1 cellular context compared by ENCODE assay signal in the genomic region with DNA sequence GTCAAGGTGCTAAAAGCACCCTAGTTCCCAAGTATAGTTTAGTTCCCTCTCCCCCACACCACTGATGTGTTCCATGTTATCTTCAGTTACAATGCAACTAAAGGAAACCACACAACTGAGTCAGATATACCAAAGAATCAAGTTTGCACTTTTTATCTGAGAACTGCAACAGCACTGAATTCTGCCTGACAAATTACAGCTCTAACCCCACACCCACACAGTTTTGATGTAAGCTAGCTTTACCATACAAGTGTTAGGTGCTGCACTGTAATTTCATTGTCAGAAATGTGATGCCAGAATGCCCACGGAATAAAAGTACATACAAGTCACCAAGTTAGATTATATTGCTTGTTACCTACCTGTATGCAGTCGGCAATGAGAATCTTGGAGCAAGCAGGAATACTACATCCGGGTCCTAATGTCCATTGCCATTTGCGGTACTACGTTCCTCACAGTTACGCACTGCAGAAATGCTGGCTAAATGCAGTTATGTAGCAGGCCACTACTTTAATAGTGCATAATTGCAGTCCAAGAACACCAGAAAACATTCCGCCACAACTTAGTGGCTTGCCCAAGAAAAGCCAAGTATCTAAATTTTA.
TF ChIP-seq lines count a peak whose summit lies in the region.

No MANE protein-coding gene starts in this region.

TF ChIP-seq in K562, 482 proteins besides CTCF, POLR2A, EP300 and RAD21 (continued from another document and continues in another):
- TF ChIP-seq, protein P1, sequence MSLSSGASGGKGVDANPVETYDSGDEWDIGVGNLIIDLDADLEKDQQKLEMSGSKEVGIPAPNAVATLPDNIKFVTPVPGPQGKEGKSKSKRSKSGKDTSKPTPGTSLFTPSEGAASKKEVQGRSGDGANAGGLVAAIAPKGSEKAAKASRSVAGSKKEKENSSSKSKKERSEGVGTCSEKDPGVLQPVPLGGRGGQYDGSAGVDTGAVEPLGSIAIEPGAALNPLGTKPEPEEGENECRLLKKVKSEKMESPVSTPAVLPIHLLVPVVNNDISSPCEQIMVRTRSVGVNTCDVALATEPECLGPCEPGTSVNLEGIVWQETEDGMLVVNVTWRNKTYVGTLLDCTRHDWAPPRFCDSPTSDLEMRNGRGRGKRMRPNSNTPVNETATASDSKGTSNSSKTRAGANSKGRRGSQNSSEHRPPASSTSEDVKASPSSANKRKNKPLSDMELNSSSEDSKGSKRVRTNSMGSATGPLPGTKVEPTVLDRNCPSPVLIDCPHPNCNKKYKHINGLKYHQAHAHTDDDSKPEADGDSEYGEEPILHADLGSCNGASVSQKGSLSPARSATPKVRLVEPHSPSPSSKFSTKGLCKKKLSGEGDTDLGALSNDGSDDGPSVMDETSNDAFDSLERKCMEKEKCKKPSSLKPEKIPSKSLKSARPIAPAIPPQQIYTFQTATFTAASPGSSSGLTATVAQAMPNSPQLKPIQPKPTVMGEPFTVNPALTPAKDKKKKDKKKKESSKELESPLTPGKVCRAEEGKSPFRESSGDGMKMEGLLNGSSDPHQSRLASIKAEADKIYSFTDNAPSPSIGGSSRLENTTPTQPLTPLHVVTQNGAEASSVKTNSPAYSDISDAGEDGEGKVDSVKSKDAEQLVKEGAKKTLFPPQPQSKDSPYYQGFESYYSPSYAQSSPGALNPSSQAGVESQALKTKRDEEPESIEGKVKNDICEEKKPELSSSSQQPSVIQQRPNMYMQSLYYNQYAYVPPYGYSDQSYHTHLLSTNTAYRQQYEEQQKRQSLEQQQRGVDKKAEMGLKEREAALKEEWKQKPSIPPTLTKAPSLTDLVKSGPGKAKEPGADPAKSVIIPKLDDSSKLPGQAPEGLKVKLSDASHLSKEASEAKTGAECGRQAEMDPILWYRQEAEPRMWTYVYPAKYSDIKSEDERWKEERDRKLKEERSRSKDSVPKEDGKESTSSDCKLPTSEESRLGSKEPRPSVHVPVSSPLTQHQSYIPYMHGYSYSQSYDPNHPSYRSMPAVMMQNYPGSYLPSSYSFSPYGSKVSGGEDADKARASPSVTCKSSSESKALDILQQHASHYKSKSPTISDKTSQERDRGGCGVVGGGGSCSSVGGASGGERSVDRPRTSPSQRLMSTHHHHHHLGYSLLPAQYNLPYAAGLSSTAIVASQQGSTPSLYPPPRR (CRISPR knock-in tag; IDR thresholded peaks at IDR 0.05; ENCODE audit: borderline replicate concordance) = no peak
- TF ChIP-seq, protein P2, sequence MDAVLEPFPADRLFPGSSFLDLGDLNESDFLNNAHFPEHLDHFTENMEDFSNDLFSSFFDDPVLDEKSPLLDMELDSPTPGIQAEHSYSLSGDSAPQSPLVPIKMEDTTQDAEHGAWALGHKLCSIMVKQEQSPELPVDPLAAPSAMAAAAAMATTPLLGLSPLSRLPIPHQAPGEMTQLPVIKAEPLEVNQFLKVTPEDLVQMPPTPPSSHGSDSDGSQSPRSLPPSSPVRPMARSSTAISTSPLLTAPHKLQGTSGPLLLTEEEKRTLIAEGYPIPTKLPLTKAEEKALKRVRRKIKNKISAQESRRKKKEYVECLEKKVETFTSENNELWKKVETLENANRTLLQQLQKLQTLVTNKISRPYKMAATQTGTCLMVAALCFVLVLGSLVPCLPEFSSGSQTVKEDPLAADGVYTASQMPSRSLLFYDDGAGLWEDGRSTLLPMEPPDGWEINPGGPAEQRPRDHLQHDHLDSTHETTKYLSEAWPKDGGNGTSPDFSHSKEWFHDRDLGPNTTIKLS (IDR thresholded peaks at IDR 0.05; ENCODE audit: borderline replicate concordance, low read depth) = no peak
- TF ChIP-seq ZNF217 (CRISPR knock-in tag; IDR thresholded peaks at IDR 0.05) = no peak
- TF ChIP-seq SPI1 (IDR thresholded peaks at IDR 0.05; ENCODE audit: borderline replicate concordance, low read depth, low read length) = no peak
- TF ChIP-seq FIP1L1 (IDR thresholded peaks at IDR 0.05; ENCODE audit: low read depth, low read length, poor library complexity, severe bottlenecking) = no peak
- TF ChIP-seq, protein P3, sequence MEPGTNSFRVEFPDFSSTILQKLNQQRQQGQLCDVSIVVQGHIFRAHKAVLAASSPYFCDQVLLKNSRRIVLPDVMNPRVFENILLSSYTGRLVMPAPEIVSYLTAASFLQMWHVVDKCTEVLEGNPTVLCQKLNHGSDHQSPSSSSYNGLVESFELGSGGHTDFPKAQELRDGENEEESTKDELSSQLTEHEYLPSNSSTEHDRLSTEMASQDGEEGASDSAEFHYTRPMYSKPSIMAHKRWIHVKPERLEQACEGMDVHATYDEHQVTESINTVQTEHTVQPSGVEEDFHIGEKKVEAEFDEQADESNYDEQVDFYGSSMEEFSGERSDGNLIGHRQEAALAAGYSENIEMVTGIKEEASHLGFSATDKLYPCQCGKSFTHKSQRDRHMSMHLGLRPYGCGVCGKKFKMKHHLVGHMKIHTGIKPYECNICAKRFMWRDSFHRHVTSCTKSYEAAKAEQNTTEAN (CRISPR knock-in tag; IDR thresholded peaks at IDR 0.05) = no peak
- no peak for TF ChIP-seq ZNF780A (CRISPR knock-in tag; IDR thresholded peaks at IDR 0.05)
- 0 out of 2 replicates have a peak, but pooled peaks have one; percentile 28 for TF ChIP-seq ZSCAN29 (IDR thresholded peaks at IDR 0.05)
- TF ChIP-seq, protein P4, sequence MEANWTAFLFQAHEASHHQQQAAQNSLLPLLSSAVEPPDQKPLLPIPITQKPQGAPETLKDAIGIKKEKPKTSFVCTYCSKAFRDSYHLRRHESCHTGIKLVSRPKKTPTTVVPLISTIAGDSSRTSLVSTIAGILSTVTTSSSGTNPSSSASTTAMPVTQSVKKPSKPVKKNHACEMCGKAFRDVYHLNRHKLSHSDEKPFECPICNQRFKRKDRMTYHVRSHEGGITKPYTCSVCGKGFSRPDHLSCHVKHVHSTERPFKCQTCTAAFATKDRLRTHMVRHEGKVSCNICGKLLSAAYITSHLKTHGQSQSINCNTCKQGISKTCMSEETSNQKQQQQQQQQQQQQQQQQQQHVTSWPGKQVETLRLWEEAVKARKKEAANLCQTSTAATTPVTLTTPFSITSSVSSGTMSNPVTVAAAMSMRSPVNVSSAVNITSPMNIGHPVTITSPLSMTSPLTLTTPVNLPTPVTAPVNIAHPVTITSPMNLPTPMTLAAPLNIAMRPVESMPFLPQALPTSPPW (CRISPR knock-in tag; IDR thresholded peaks at IDR 0.05) = no peak
- TF ChIP-seq ZNF76 (CRISPR knock-in tag; IDR thresholded peaks at IDR 0.05; ENCODE audit: borderline replicate concordance) = no peak
- TF ChIP-seq L3MBTL2 (IDR thresholded peaks at IDR 0.05) = no peak
- no peak for TF ChIP-seq RHOXF2B (CRISPR knock-in tag; conservative IDR thresholded peaks at IDR 0.05)
- peak; percentile 18 for TF ChIP-seq MEIS2 (IDR thresholded peaks at IDR 0.05; ENCODE audit: partially characterized antibody)
- no peak for TF ChIP-seq PRMT5 (CRISPR knock-in tag; IDR thresholded peaks at IDR 0.05)
- no peak for TF ChIP-seq CHD4 (IDR thresholded peaks at IDR 0.05; ENCODE audit: insufficient read depth, insufficient replicate concordance, low read depth, low read length, poor library complexity, severe bottlenecking)
- peak; percentile 17; the same call in 1 of the 2 replicates for TF ChIP-seq ILF3 (IDR thresholded peaks at IDR 0.05; ENCODE audit: borderline replicate concordance)
- no peak for TF ChIP-seq NR3C1 (CRISPR knock-in tag; IDR thresholded peaks at IDR 0.05)
- peak; percentile 20; the same call in 1 of the 2 replicates for TF ChIP-seq PML (IDR thresholded peaks at IDR 0.05; ENCODE audit: low read length)
- TF ChIP-seq, protein P5, sequence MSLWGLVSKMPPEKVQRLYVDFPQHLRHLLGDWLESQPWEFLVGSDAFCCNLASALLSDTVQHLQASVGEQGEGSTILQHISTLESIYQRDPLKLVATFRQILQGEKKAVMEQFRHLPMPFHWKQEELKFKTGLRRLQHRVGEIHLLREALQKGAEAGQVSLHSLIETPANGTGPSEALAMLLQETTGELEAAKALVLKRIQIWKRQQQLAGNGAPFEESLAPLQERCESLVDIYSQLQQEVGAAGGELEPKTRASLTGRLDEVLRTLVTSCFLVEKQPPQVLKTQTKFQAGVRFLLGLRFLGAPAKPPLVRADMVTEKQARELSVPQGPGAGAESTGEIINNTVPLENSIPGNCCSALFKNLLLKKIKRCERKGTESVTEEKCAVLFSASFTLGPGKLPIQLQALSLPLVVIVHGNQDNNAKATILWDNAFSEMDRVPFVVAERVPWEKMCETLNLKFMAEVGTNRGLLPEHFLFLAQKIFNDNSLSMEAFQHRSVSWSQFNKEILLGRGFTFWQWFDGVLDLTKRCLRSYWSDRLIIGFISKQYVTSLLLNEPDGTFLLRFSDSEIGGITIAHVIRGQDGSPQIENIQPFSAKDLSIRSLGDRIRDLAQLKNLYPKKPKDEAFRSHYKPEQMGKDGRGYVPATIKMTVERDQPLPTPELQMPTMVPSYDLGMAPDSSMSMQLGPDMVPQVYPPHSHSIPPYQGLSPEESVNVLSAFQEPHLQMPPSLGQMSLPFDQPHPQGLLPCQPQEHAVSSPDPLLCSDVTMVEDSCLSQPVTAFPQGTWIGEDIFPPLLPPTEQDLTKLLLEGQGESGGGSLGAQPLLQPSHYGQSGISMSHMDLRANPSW (CRISPR knock-in tag; IDR thresholded peaks at IDR 0.05) = no peak
- peak; percentile 43; the same call in 1 of the 2 replicates for TF ChIP-seq MYNN (IDR thresholded peaks at IDR 0.05)
- no peak for TF ChIP-seq MYNN (CRISPR knock-in tag; IDR thresholded peaks at IDR 0.05)
- TF ChIP-seq ZNF431 (CRISPR knock-in tag; IDR thresholded peaks at IDR 0.05) = no peak
- TF ChIP-seq, protein P6, sequence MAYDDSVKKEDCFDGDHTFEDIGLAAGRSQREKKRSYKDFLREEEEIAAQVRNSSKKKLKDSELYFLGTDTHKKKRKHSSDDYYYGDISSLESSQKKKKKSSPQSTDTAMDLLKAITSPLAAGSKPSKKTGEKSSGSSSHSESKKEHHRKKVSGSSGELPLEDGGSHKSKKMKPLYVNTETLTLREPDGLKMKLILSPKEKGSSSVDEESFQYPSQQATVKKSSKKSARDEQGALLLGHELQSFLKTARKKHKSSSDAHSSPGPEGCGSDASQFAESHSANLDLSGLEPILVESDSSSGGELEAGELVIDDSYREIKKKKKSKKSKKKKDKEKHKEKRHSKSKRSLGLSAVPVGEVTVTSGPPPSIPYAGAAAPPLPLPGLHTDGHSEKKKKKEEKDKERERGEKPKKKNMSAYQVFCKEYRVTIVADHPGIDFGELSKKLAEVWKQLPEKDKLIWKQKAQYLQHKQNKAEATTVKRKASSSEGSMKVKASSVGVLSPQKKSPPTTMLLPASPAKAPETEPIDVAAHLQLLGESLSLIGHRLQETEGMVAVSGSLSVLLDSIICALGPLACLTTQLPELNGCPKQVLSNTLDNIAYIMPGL (CRISPR knock-in tag; IDR thresholded peaks at IDR 0.05) = no peak
- no peak for TF ChIP-seq RFX5 (IDR thresholded peaks at IDR 0.05; ENCODE audit: low read depth, low read length)
- TF ChIP-seq DDX20 (tag; IDR thresholded peaks at IDR 0.05; ENCODE audit: low read depth) = no peak
- TF ChIP-seq KLF1 (tag; IDR thresholded peaks at IDR 0.05) = no peak
- TF ChIP-seq ATF7 (IDR thresholded peaks at IDR 0.05) = no peak
- TF ChIP-seq, protein P7, sequence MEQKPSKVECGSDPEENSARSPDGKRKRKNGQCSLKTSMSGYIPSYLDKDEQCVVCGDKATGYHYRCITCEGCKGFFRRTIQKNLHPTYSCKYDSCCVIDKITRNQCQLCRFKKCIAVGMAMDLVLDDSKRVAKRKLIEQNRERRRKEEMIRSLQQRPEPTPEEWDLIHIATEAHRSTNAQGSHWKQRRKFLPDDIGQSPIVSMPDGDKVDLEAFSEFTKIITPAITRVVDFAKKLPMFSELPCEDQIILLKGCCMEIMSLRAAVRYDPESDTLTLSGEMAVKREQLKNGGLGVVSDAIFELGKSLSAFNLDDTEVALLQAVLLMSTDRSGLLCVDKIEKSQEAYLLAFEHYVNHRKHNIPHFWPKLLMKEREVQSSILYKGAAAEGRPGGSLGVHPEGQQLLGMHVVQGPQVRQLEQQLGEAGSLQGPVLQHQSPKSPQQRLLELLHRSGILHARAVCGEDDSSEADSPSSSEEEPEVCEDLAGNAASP (IDR thresholded peaks at IDR 0.05) = no peak
- no peak for TF ChIP-seq KAT8 (IDR thresholded peaks at IDR 0.05; ENCODE audit: low read depth)
- no peak for TF ChIP-seq NFE2 (IDR thresholded peaks at IDR 0.05; ENCODE audit: low read depth)
- TF ChIP-seq BRD4 (IDR thresholded peaks at IDR 0.05) = 0 out of 2 replicates have a peak, but pooled peaks have one; percentile 23
- peak; percentile 43; the same call in 1 of the 2 replicates for TF ChIP-seq TAL1 (IDR thresholded peaks at IDR 0.05)
- TF ChIP-seq, protein P8, sequence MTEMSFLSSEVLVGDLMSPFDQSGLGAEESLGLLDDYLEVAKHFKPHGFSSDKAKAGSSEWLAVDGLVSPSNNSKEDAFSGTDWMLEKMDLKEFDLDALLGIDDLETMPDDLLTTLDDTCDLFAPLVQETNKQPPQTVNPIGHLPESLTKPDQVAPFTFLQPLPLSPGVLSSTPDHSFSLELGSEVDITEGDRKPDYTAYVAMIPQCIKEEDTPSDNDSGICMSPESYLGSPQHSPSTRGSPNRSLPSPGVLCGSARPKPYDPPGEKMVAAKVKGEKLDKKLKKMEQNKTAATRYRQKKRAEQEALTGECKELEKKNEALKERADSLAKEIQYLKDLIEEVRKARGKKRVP (CRISPR knock-in tag; IDR thresholded peaks at IDR 0.05) = peak; percentile 41; the same call in 1 of the 2 replicates
- TF ChIP-seq MCM2 (IDR thresholded peaks at IDR 0.05; ENCODE audit: low read depth) = no peak
- no peak for TF ChIP-seq NFIC (IDR thresholded peaks at IDR 0.05)
- no peak for TF ChIP-seq MAZ (CRISPR knock-in tag; conservative IDR thresholded peaks at IDR 0.05 in 1 of 2, IDR thresholded peaks at IDR 0.05 in 1 of 2)
- TF ChIP-seq, protein P9, sequence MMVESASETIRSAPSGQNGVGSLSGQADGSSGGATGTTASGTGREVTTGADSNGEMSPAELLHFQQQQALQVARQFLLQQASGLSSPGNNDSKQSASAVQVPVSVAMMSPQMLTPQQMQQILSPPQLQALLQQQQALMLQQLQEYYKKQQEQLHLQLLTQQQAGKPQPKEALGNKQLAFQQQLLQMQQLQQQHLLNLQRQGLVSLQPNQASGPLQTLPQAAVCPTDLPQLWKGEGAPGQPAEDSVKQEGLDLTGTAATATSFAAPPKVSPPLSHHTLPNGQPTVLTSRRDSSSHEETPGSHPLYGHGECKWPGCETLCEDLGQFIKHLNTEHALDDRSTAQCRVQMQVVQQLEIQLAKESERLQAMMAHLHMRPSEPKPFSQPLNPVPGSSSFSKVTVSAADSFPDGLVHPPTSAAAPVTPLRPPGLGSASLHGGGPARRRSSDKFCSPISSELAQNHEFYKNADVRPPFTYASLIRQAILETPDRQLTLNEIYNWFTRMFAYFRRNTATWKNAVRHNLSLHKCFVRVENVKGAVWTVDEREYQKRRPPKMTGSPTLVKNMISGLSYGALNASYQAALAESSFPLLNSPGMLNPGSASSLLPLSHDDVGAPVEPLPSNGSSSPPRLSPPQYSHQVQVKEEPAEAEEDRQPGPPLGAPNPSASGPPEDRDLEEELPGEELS (CRISPR knock-in tag; IDR thresholded peaks at IDR 0.05; ENCODE audit: borderline replicate concordance) = no peak
- TF ChIP-seq COPS2 (conservative IDR thresholded peaks at IDR 0.05) = no peak
- no peak; the same call in 1 of the 2 replicates for TF ChIP-seq MAFG (tag; conservative IDR thresholded peaks at IDR 0.05)
- no peak for TF ChIP-seq RBM34 (IDR thresholded peaks at IDR 0.05; ENCODE audit: borderline replicate concordance, insufficient read depth, low read length)
- no peak for TF ChIP-seq ZNF507 (tag; conservative IDR thresholded peaks at IDR 0.05)
- peak; percentile 73 for TF ChIP-seq POLR2B (IDR thresholded peaks at IDR 0.05; ENCODE audit: low read depth, partially characterized antibody)
- no peak for TF ChIP-seq STAG1 (CRISPR knock-in tag; IDR thresholded peaks at IDR 0.05; ENCODE audit: borderline replicate concordance)
- TF ChIP-seq CBFA2T3 (IDR thresholded peaks at IDR 0.05) = peak; percentile 83
- 0 out of 2 replicates have a peak, but pooled peaks have one; percentile 18 for TF ChIP-seq GATA2 (CRISPR knock-in tag; IDR thresholded peaks at IDR 0.05)
- no peak for TF ChIP-seq SRSF9 (IDR thresholded peaks at IDR 0.05; ENCODE audit: borderline replicate concordance, low read depth, low read length)
- TF ChIP-seq CREB1 (IDR thresholded peaks at IDR 0.05) = peak; percentile 15; the same call in 1 of the 2 replicates
- TF ChIP-seq CREB1 (CRISPR knock-in tag; IDR thresholded peaks at IDR 0.05) = no peak
